ENCODE assay signal across 8 cellular contexts in the genomic region with DNA sequence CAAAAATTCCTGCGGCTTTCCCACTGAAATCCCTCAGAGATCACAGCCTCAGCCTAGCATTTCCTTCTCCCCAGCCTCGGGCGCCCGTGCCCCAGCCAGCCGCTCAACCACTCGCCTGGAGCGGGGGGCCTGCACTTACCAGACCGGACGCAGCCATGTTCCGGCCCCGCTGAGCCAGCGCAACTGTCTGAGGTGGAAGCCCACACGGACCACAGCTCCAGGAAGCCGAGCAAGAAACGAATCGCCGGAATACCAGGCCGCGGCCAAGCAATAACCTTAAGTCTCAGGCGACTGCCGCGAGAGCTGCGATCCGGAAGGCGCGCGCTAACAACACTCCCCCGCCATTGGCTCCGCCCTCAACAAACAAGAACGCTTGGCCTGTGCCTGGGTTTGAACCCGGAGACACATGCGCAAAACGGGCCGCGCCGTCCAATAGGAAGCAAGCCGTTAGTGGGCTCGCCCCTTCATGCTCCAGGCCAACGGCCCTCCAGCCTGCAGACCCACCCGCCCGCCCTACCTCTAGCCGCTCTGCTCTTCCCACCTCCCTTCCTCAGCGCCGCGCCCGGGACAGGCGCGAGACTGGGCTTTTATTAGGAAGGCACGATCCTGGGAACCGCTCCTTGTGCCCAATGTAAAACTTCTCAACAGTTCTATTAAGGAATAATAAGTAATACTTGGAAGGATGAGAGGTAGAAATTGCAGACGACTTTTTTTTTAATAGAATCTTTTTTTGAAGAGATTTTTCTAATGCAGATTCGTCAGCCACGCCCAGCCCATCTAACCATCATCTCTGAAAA. TPM values are rescaled to one million over a fixed set of nuclear protein-coding genes. Genes with fewer than 3 reads are reported as not detected.
A peak's percentile ranks its signal among the peaks of the same experiment; 100 is the strongest.
DNase-seq lines count a peak whose midpoint lies in the region; ATAC-seq, FAIRE-seq and TF ChIP-seq lines count a peak whose summit lies in the region.

A gene with protein sequence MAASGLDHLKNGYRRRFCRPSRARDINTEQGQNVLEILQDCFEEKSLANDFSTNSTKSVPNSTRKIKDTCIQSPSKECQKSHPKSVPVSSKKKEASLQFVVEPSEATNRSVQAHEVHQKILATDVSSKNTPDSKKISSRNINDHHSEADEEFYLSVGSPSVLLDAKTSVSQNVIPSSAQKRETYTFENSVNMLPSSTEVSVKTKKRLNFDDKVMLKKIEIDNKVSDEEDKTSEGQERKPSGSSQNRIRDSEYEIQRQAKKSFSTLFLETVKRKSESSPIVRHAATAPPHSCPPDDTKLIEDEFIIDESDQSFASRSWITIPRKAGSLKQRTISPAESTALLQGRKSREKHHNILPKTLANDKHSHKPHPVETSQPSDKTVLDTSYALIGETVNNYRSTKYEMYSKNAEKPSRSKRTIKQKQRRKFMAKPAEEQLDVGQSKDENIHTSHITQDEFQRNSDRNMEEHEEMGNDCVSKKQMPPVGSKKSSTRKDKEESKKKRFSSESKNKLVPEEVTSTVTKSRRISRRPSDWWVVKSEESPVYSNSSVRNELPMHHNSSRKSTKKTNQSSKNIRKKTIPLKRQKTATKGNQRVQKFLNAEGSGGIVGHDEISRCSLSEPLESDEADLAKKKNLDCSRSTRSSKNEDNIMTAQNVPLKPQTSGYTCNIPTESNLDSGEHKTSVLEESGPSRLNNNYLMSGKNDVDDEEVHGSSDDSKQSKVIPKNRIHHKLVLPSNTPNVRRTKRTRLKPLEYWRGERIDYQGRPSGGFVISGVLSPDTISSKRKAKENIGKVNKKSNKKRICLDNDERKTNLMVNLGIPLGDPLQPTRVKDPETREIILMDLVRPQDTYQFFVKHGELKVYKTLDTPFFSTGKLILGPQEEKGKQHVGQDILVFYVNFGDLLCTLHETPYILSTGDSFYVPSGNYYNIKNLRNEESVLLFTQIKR (minus strand): TSS at position 305 of the 797 bp plus-strand sequence. CDS start 148 bp downstream, at position 157.

- H3K27me3 ChIP-seq in OCI-LY3 (ENCODE audit: low read depth, low read length) (no peaks in the 10 kb centered on the region), endothelial cell of umbilical vein (ENCODE audit: control insufficient read depth in 2 of 2, insufficient read depth in 2 of 2, low read length in 2 of 2) (no peaks in the 10 kb centered on the region)

- CTCF ChIA-PET in endothelial cell of umbilical vein (lab: Charles Lee): interaction anchor here (1.3 to 2.1 kb wide), 4 partner anchors 11 to 366 kb away, joined by 3 to 9 read pairs (median 4); no protein-coding TSS in a partner anchor

- dilution Hi-C loops in endothelial cell of umbilical vein (cut with MboI; ENCODE audit: extremely low pct_ligation_motif_present, low sequenced_read_pairs): no loop called here

- H4K20me1 ChIP-seq in OCI-LY3 (ENCODE audit: insufficient read depth, low read length) (no peaks in the 10 kb centered on the region), endothelial cell of umbilical vein (replicated peaks; ENCODE audit: control insufficient read depth, extremely low read depth, insufficient read depth, low read length) (no peaks in the 10 kb centered on the region)

- H3K4me1 ChIP-seq in OCI-LY3 (ENCODE audit: low read length) (peaks cover 15% of the 10 kb centered on the region), endothelial cell of umbilical vein (ENCODE audit: control insufficient read depth, extremely low read depth, insufficient read depth, low read length) (peaks cover 13% of the 10 kb centered on the region)

- no peaks in the 10 kb centered on the region for H3K9me3 ChIP-seq in OCI-LY3 (ENCODE audit: insufficient read depth, low read length)
- no peaks in the 10 kb centered on the region for H3K9me3 ChIP-seq in endothelial cell of umbilical vein (replicated peaks; ENCODE audit: control insufficient read depth, insufficient read depth, low read length)

- no peak for TF ChIP-seq CTCF in OCI-LY3 (IDR thresholded peaks at IDR 0.05; ENCODE audit: low read depth, low read length)
- TF ChIP-seq CTCF in endothelial cell of umbilical vein (IDR thresholded peaks at IDR 0.05; ENCODE audit: extremely low read depth in 1 of 2, insufficient read depth in 1 of 2, low read depth in 1 of 2, low read length in 2 of 2): no peak

- H3K27ac ChIP-seq in OCI-LY3 (ENCODE audit: low read length): peak within 1 kb of the TSS; percentile 78
- peak within 1 kb of the TSS; percentile 99 for H3K27ac ChIP-seq in endothelial cell of umbilical vein (ENCODE audit: insufficient read depth, low read depth, low read length)

- H2AFZ ChIP-seq in OCI-LY3 (ENCODE audit: low read depth, low read length) (peak within 1 kb of the TSS; percentile 84), endothelial cell of umbilical vein (ENCODE audit: low read depth, low read length) (peak within 1 kb of the TSS; percentile 87)

- ATAC-seq in GM21515 (IDR thresholded peaks at IDR 0.05; ENCODE audit: unreplicated experiment): peak; percentile 97

- peak; percentile 96 for TF ChIP-seq POLR2A in endothelial cell of umbilical vein (IDR thresholded peaks at IDR 0.05; ENCODE audit: low read depth, low read length)

- POLR2A ChIA-PET in endothelial cell of umbilical vein (lab: Charles Lee): interaction anchor here (0.5 to 1.2 kb wide), 3 partner anchors 11 to 102 kb away, joined by 4 to 5 read pairs (median 4); no protein-coding TSS in a partner anchor

- intact Hi-C loops in endothelial cell of umbilical vein (cut with micrococcal nuclease): loop anchor here (1.0 to 5.0 kb wide), 4 partner anchors 22 to 629 kb away; a partner anchor contains a TSS

- H3K4me3 ChIP-seq in OCI-LY3 (ENCODE audit: low read length): peak within 1 kb of the TSS; percentile 92
- H3K4me3 ChIP-seq in endothelial cell of umbilical vein (replicated peaks in 1 of 3; ENCODE audit: insufficient read depth in 1 of 3, low read depth in 1 of 3, low read length in 3 of 3): peak within 1 kb of the TSS; percentile 87 to 100 (median 100)

- H3K79me2 ChIP-seq in OCI-LY3 (ENCODE audit: low read length): peaks cover 39% of the 10 kb centered on the region
- H3K79me2 ChIP-seq in endothelial cell of umbilical vein (ENCODE audit: control insufficient read depth, insufficient read depth, low read length): peaks cover 38% of the 10 kb centered on the region

- peak; percentile 95 for DNase-seq in D341Med (ENCODE audit: low spot score)
- peak; percentile 74 for DNase-seq in HuH-7 (ENCODE audit: low spot score)
- DNase-seq in activated CD8-positive, alpha-beta memory T cell treated with anti-CD3 and anti-CD28 coated beads, Interleukin-2, amount 50 U/mL, for 48 hours: peak; percentile 93
- DNase-seq in endothelial cell of umbilical vein (ENCODE audit: low read depth, low spot score): peak; percentile 99
- DNase-seq in middle frontal gyrus (ENCODE audit: extremely low spot score, low spot score): peak; percentile 95
- peak; percentile 90 to 92 for DNase-seq in stimulated activated CD8-positive, alpha-beta memory T cell treated with anti-CD3 and anti-CD28 coated beads, Interleukin-2, amount 100 ng/mL, for 48 hours (ENCODE audit: low read depth in 2 of 2)

- peak; percentile 80 for FAIRE-seq in endothelial cell of umbilical vein (lab: Jason Lieb, UNC)

- H3K36me3 ChIP-seq in OCI-LY3 (replicated peaks; ENCODE audit: low read depth, low read length): peaks cover 17% of the 10 kb centered on the region
- H3K36me3 ChIP-seq in endothelial cell of umbilical vein (ENCODE audit: control insufficient read depth in 2 of 2, extremely low read depth in 1 of 2, insufficient read depth in 2 of 2, low read length in 2 of 2): peaks cover 0 to 8% of the 10 kb centered on the region in 2 experiments

- peak within 1 kb of the TSS; percentile 97 for H3K9ac ChIP-seq in OCI-LY3 (ENCODE audit: low read length)
- peak within 1 kb of the TSS; percentile 100 for H3K9ac ChIP-seq in endothelial cell of umbilical vein (replicated peaks; ENCODE audit: extremely low read depth, insufficient read depth, low read length)

- H3K9me1 ChIP-seq in endothelial cell of umbilical vein (replicated peaks; ENCODE audit: control insufficient read depth, extremely low read depth, insufficient read depth, low read length): no peaks in the 10 kb centered on the region

- no TSS peak for BruUV-seq in endothelial cell of umbilical vein (replicated peaks; lab: Mats Ljungman, UMichigan)

- peak within 1 kb of the TSS; percentile 72 for H3K4me2 ChIP-seq in OCI-LY3 (ENCODE audit: low read length)
- peak within 1 kb of the TSS; percentile 97 for H3K4me2 ChIP-seq in endothelial cell of umbilical vein (ENCODE audit: insufficient read depth, low read length)

TF ChIP-seq in endothelial cell of umbilical vein, 7 proteins besides CTCF, POLR2A, EP300 and RAD21:
- TF ChIP-seq, protein P1, sequence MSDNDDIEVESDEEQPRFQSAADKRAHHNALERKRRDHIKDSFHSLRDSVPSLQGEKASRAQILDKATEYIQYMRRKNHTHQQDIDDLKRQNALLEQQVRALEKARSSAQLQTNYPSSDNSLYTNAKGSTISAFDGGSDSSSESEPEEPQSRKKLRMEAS (IDR thresholded peaks at IDR 0.05; ENCODE audit: insufficient read depth, insufficient read length): no peak
- no peak for TF ChIP-seq EZH2 (IDR thresholded peaks at IDR 0.05; ENCODE audit: borderline replicate concordance, low read depth, low read length, severe bottlenecking)
- TF ChIP-seq POLR2AphosphoS5 (IDR thresholded peaks at IDR 0.05; ENCODE audit: insufficient read depth, low read depth, low read length): peak; percentile 94
- no peak for TF ChIP-seq MYC (IDR thresholded peaks at IDR 0.05; ENCODE audit: low read depth, low read length)
- no peak for TF ChIP-seq FOS (IDR thresholded peaks at IDR 0.05; ENCODE audit: borderline replicate concordance, insufficient read depth, low read length)
TF ChIP-seq in endothelial cell of umbilical vein: peak in this region for 1.

RNA-seq across cellular contexts. Expression of the gene that starts here (rescaled TPM):
- 24.5 and 26.4 TPM in 2 replicates for total RNA-seq in endothelial cell of umbilical vein
- polyA plus RNA-seq in endothelial cell of umbilical vein: 2.3 and 3.6 TPM in 2 replicates
- polyA plus RNA-seq in endothelial cell of umbilical vein (2011; cell fraction: cytosol; rRNA removed): 4.9 and 5.0 TPM in 2 replicates
- polyA plus RNA-seq in endothelial cell of umbilical vein (2011; cell fraction: nucleus; rRNA removed): 27.5 and 35.4 TPM in 2 replicates
- 7.5 and 9.9 TPM in 2 replicates for polyA plus RNA-seq in endothelial cell of umbilical vein (2012)
- polyA minus RNA-seq in endothelial cell of umbilical vein: 10.7 and 13.7 TPM in 2 replicates
- polyA minus RNA-seq in endothelial cell of umbilical vein (2011; cell fraction: cytosol; rRNA and poly(A)+ RNA removed): 3.1 TPM
- polyA minus RNA-seq in endothelial cell of umbilical vein (2011; cell fraction: nucleus; rRNA and poly(A)+ RNA removed): 64.8 and 84.7 TPM in 2 replicates

Comparison
In these comparisons a context has a peak if more than half of its experiments do, and no peak if none do; other contexts are left out.
1. Peak in every context shown above with its lines: DNase-seq, ATAC-seq, H3K4me3 ChIP-seq and H3K27ac ChIP-seq.